ENCODE assay signal across 1 cellular context in genomic region chr13:46761866-46762265, GRCh38.
TF ChIP-seq lines count a peak whose summit lies in the region.

No MANE protein-coding gene starts in this region.

TF ChIP-seq in HepG2, 621 proteins besides CTCF, POLR2A, EP300 and RAD21 (continued from another document):
- TF ChIP-seq, protein P1, sequence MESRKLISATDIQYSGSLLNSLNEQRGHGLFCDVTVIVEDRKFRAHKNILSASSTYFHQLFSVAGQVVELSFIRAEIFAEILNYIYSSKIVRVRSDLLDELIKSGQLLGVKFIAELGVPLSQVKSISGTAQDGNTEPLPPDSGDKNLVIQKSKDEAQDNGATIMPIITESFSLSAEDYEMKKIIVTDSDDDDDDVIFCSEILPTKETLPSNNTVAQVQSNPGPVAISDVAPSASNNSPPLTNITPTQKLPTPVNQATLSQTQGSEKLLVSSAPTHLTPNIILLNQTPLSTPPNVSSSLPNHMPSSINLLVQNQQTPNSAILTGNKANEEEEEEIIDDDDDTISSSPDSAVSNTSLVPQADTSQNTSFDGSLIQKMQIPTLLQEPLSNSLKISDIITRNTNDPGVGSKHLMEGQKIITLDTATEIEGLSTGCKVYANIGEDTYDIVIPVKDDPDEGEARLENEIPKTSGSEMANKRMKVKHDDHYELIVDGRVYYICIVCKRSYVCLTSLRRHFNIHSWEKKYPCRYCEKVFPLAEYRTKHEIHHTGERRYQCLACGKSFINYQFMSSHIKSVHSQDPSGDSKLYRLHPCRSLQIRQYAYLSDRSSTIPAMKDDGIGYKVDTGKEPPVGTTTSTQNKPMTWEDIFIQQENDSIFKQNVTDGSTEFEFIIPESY (CRISPR knock-in tag; IDR thresholded peaks at IDR 0.05) = no peak
- TF ChIP-seq CHD2 (IDR thresholded peaks at IDR 0.05; ENCODE audit: low read depth, low read length) = no peak
- TF ChIP-seq, protein P2, sequence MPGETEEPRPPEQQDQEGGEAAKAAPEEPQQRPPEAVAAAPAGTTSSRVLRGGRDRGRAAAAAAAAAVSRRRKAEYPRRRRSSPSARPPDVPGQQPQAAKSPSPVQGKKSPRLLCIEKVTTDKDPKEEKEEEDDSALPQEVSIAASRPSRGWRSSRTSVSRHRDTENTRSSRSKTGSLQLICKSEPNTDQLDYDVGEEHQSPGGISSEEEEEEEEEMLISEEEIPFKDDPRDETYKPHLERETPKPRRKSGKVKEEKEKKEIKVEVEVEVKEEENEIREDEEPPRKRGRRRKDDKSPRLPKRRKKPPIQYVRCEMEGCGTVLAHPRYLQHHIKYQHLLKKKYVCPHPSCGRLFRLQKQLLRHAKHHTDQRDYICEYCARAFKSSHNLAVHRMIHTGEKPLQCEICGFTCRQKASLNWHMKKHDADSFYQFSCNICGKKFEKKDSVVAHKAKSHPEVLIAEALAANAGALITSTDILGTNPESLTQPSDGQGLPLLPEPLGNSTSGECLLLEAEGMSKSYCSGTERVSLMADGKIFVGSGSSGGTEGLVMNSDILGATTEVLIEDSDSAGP (CRISPR knock-in tag; IDR thresholded peaks at IDR 0.05; ENCODE audit: borderline replicate concordance) = no peak
- TF ChIP-seq EED (CRISPR knock-in tag; IDR thresholded peaks at IDR 0.05) = no peak
- TF ChIP-seq HNRNPLL (IDR thresholded peaks at IDR 0.05; ENCODE audit: low read depth, low read length, poor library complexity, severe bottlenecking) = no peak
- no peak for TF ChIP-seq ZNF550 (CRISPR knock-in tag; IDR thresholded peaks at IDR 0.05; ENCODE audit: borderline replicate concordance)
